In genomic region chr14:60771117-60771516, GRCh38 we compare ENCODE assay signal across 1 cellular context.
TF ChIP-seq lines count a peak whose summit lies in the region.

No MANE protein-coding gene starts in this region.

TF ChIP-seq in WTC11, 78 proteins besides CTCF, POLR2A, EP300 and RAD21 (continued from another document):
- TF ChIP-seq NR2C2 (CRISPR knock-in tag; IDR thresholded peaks at IDR 0.05) = no peak
- TF ChIP-seq JAZF1 (CRISPR knock-in tag; IDR thresholded peaks at IDR 0.05) = no peak
- TF ChIP-seq HMGXB4 (CRISPR knock-in tag; IDR thresholded peaks at IDR 0.05) = no peak
- TF ChIP-seq ZNF219 (CRISPR knock-in tag; IDR thresholded peaks at IDR 0.05; ENCODE audit: borderline replicate concordance) = no peak
